8 cellular contexts compared by ENCODE assay signal in genomic region chr11:13668102-13668956, GRCh38. TPM values are rescaled to one million over a fixed set of nuclear protein-coding genes. Genes with fewer than 3 reads are reported as not detected.
DNase-seq lines count a peak whose midpoint lies in the region; ATAC-seq and TF ChIP-seq lines count a peak whose summit lies in the region.

Gene FAR1, plus strand, starts transcription at chr11:13668668. Its CDS starts 26,098 bp downstream, at chr11:13694766.

- TF ChIP-seq CTCF in omental fat pad (IDR thresholded peaks at IDR 0.05) = no peak
- peak; percentile 45 to 55 (median 54) for TF ChIP-seq CTCF in testis (IDR thresholded peaks at IDR 0.05)

- H3K9me3 ChIP-seq in testis = no peaks in the 10 kb centered on the region

- H3K36me3 Mint-ChIP-seq in activated naive CD4-positive, alpha-beta T cell treated with anti-CD3 and anti-CD28 coated beads, Interleukin-2, amount 50 U/mL, for 72 hours = peaks cover 28 to 36% of the 10 kb centered on the region in 2 donors

- WGBS in testis, 2 donors = 0 to 1% methylated on average over 4 to 65 of the region's 104 CpGs

- intact Hi-C loops in testis (cut with DNase I; ENCODE audit: low total_unique reads) = no loop called here

- peak within 1 kb of the TSS; percentile 91 to 98 for H3K4me3 ChIP-seq in testis

- peak; percentile 89 for ATAC-seq in HG02588 (IDR thresholded peaks at IDR 0.05; ENCODE audit: unreplicated experiment)
- peak; percentile 94 for ATAC-seq in SK-N-SH treated with all-trans-retinoic acid at 6 μM for 48 hours
- peak; percentile 93 for ATAC-seq in activated naive CD4-positive, alpha-beta T cell treated with anti-CD3 and anti-CD28 coated beads, Interleukin-2, amount 50 U/mL, for 72 hours
- ATAC-seq in omental fat pad (ENCODE audit: low FRiP score) = peak; percentile 99

- peak within 1 kb of the TSS; percentile 85 to 93 for H3K27ac ChIP-seq in testis

- no peaks in the 10 kb centered on the region for H3K9me3 Mint-ChIP-seq in activated naive CD4-positive, alpha-beta T cell treated with anti-CD3 and anti-CD28 coated beads, Interleukin-2, amount 50 U/mL, for 72 hours

- H3K4me1 ChIP-seq in testis = peaks cover 13% of the 10 kb centered on the region

- DNase-seq in NCI-H1092 (lab: John Stamatoyannopoulos, UW) (peak; percentile 99), globus pallidus (ENCODE audit: low spot score) (peak; percentile 99), omental fat pad (ENCODE audit: low spot score) (peak; percentile 78), testis (peak; percentile 98)
- peak; percentile 93 to 99 for DNase-seq in activated naive CD4-positive, alpha-beta T cell treated with anti-CD3 and anti-CD28 coated beads, Interleukin-2, amount 50 U/mL, for 72 hours (ENCODE audit: low spot score in 2 of 2)

- H3K36me3 ChIP-seq in testis (ENCODE audit: low read depth, missing control alignments) = no peaks in the 10 kb centered on the region

- peak within 1 kb of the TSS; percentile 89 to 98 for H3K27ac Mint-ChIP-seq in activated naive CD4-positive, alpha-beta T cell treated with anti-CD3 and anti-CD28 coated beads, Interleukin-2, amount 50 U/mL, for 72 hours

- TF ChIP-seq POLR2A in GM10847 (IDR thresholded peaks at IDR 0.05; ENCODE audit: extremely low read depth, insufficient read length) (peak; percentile 57), testis (IDR thresholded peaks at IDR 0.05) (peak; percentile 70)

- H3K27me3 ChIP-seq in testis = no peaks in the 10 kb centered on the region

TF ChIP-seq in SK-N-SH treated with all-trans-retinoic acid at 6 μM for 48 hours, 23 proteins besides CTCF, POLR2A, EP300 and RAD21:
- TF ChIP-seq ZNF8 (CRISPR knock-in tag; IDR thresholded peaks at IDR 0.05) (no peak), ZNF70 (CRISPR knock-in tag; IDR thresholded peaks at IDR 0.05) (no peak), CREB5 (CRISPR knock-in tag; IDR thresholded peaks at IDR 0.05; ENCODE audit: low read depth) (no peak), TOX (CRISPR knock-in tag; IDR thresholded peaks at IDR 0.05; ENCODE audit: borderline replicate concordance) (no peak), ESRRG (CRISPR knock-in tag; IDR thresholded peaks at IDR 0.05) (no peak), TSHZ2 (CRISPR knock-in tag; IDR thresholded peaks at IDR 0.05) (0 out of 2 replicates have a peak, but pooled peaks have one; percentile 18), ZC3H10 (CRISPR knock-in tag; IDR thresholded peaks at IDR 0.05) (no peak), BACH2 (CRISPR knock-in tag; IDR thresholded peaks at IDR 0.05; ENCODE audit: borderline replicate concordance) (no peak), ISL1 (CRISPR knock-in tag; IDR thresholded peaks at IDR 0.05) (no peak), POU6F1 (CRISPR knock-in tag; IDR thresholded peaks at IDR 0.05; ENCODE audit: borderline replicate concordance, low read depth) (no peak), ZFP3 (CRISPR knock-in tag; IDR thresholded peaks at IDR 0.05) (peak; percentile 35; the same call in 1 of the 2 replicates), PPARA (CRISPR knock-in tag; IDR thresholded peaks at IDR 0.05; ENCODE audit: borderline replicate concordance) (no peak), SNAI2 (CRISPR knock-in tag; IDR thresholded peaks at IDR 0.05) (no peak), CSDC2 (CRISPR knock-in tag; IDR thresholded peaks at IDR 0.05) (0 out of 2 replicates have a peak, but pooled peaks have one; percentile 22), RARB (CRISPR knock-in tag; IDR thresholded peaks at IDR 0.05) (no peak), TCF4 (CRISPR knock-in tag; IDR thresholded peaks at IDR 0.05; ENCODE audit: borderline replicate concordance) (no peak), GLIS3 (CRISPR knock-in tag; IDR thresholded peaks at IDR 0.05) (0 out of 2 replicates have a peak, but pooled peaks have one; percentile 52), ZNF565 (CRISPR knock-in tag; conservative IDR thresholded peaks at IDR 0.05; ENCODE audit: low read depth) (no peak), ZFP30 (CRISPR knock-in tag; IDR thresholded peaks at IDR 0.05) (no peak), CSRNP3 (CRISPR knock-in tag; IDR thresholded peaks at IDR 0.05) (no peak), PATZ1 (CRISPR knock-in tag; IDR thresholded peaks at IDR 0.05; ENCODE audit: borderline replicate concordance) (peak; percentile 43; the same call in 1 of the 2 replicates), OSR1 (CRISPR knock-in tag; IDR thresholded peaks at IDR 0.05) (no peak), ARNTL (CRISPR knock-in tag; IDR thresholded peaks at IDR 0.05; ENCODE audit: borderline replicate concordance, low read depth) (no peak)

RNA-seq across cellular contexts. Expression of gene FAR1, which starts in this region (rescaled TPM):
- total RNA-seq in activated naive CD4-positive, alpha-beta T cell treated with anti-CD3 and anti-CD28 coated beads, Interleukin-2, amount 50 U/mL, for 72 hours = 10 to 100 TPM; 33.7 to 54.9 TPM
- 10 to 100 TPM; 35.4 to 56.8 (median 45.4) TPM for total RNA-seq in omental fat pad
- total RNA-seq in testis = 10 to 100 TPM; 52.9 to 65.6 TPM
- polyA plus RNA-seq in testis (ENCODE audit: insufficient read depth, low read depth, low replicate concordance) = 33.8 TPM

Comparison
In these comparisons a context has a peak if more than half of its experiments do, and no peak if none do; other contexts are left out.
1. Peak in every context shown above with its lines: DNase-seq, ATAC-seq, H3K4me3 ChIP-seq and H3K27ac ChIP-seq.
2. CTCF ChIP-seq: peak in testis (3 of 3); none in omental fat pad (0 of 3).